ENCODE assay signal across 8 cellular contexts in genomic region chr20:35093245-35093884, GRCh38. TPM values are rescaled to one million over a fixed set of nuclear protein-coding genes. Genes with fewer than 3 reads are reported as not detected.
DNase-seq lines count a peak whose midpoint lies in the region; ATAC-seq lines count a peak whose summit lies in the region.

No MANE protein-coding gene starts in this region.

- no peak overlapping the region for H3K27ac ChIP-seq in HUES64 (ENCODE audit: low read depth, low read length)

- peaks cover 20% of the 10 kb centered on the region for H3K4me1 ChIP-seq in HUES64 (ENCODE audit: insufficient read depth, low read length)

- ATAC-seq in GM19324 (IDR thresholded peaks at IDR 0.05; ENCODE audit: low FRiP score, unreplicated experiment): no peak
- no peak for ATAC-seq in HG02973 (IDR thresholded peaks at IDR 0.05; ENCODE audit: unreplicated experiment)

- H3K9me3 ChIP-seq in HUES64 (ENCODE audit: insufficient read depth, low read depth, low read length): no peaks in the 10 kb centered on the region

- peaks cover 7% of the 10 kb centered on the region; the same call in 1 of the 2 replicates for H3K36me3 ChIP-seq in HUES64 (ENCODE audit: insufficient read depth, low read length)

- no peaks in the 10 kb centered on the region for H3K27me3 ChIP-seq in HUES64 (ENCODE audit: insufficient read depth, low read length)

- peak; percentile 60 for DNase-seq in AG08395 (ENCODE audit: low spot score)
- DNase-seq in activated T-cell treated with anti-CD3 and anti-CD28 coated beads for 4 hours: peak; percentile 15
- peak; percentile 64 for DNase-seq in glomerular visceral epithelial cell (ENCODE audit: extremely low spot score)
- DNase-seq in stimulated activated CD4-positive, alpha-beta T cell treated with anti-CD3 and anti-CD28 coated beads, Interleukin-15, amount 100 ng/mL, for 24 hours: peak; percentile 59
- no peak for DNase-seq in NAMALWA (ENCODE audit: low spot score)

- WGBS in HUES64: 84% methylated on average over 8 of the region's 8 CpGs

- H3K4me3 ChIP-seq in HUES64 (ENCODE audit: low read length): peak overlapping the region; percentile 94

- peak overlapping the region; percentile 85 for H3K9ac ChIP-seq in HUES64 (ENCODE audit: low read depth, low read length)

RNA-seq across cellular contexts. Expression of gene TRPC4AP, which starts 0.8 kb away (rescaled TPM):
- polyA plus RNA-seq in HUES64 (2013, experiment 1 of 2): 54.4 TPM
- polyA plus RNA-seq in HUES64 (2013, experiment 2 of 2): 56.4 TPM

RNA-seq across cellular contexts. Expression of gene EDEM2, which starts 53.8 kb away (rescaled TPM):
- polyA plus RNA-seq in HUES64 (2013, experiment 1 of 2): 9.8 TPM
- 11.1 TPM for polyA plus RNA-seq in HUES64 (2013, experiment 2 of 2)
